ENCODE assay signal across 26 cellular contexts in genomic region chr1:176136891-176137290, GRCh38.
"Had no signal": no experiment of that assay in that cellular context is flagged by ENCODE, and none has a peak within 500 bp of the region (broad histone marks: within the 10 kb centered on the region; RNA-seq: fewer than 3 reads in every experiment).

No MANE protein-coding gene starts in this region.

- DNase-seq: activated CD4-positive, alpha-beta memory T cell treated with anti-CD3 and anti-CD28 coated beads, Interleukin-2, amount 10 ng/mL, durations not matched to agents 7 days and 5 days; activated CD4-positive, alpha-beta T cell treated with anti-CD3 and anti-CD28 coated beads for 36 hours; activated CD4-positive, alpha-beta T cell treated with anti-CD3 and anti-CD28 coated beads, Interleukin-2, amount 50 U/mL, for 1 hour; activated CD8-positive, alpha-beta memory T cell treated with anti-CD3 and anti-CD28 coated beads, Interleukin-2, amount 50 U/mL, for 4 hours; activated gamma-delta T cell treated with Interleukin-2 at 50 U/mL for 16 hours; activated naive CD4-positive, alpha-beta T cell treated with anti-CD3 and anti-CD28 coated beads, Interleukin-2, amount 50 U/mL, for 16 hours; activated naive CD8-positive, alpha-beta T cell treated with anti-CD3 and anti-CD28 coated beads, Interleukin-2, amount 10 ng/mL, durations not matched to agents 7 days and 5 days; activated T-cell treated with anti-CD3 and anti-CD28 coated beads, Interleukin-2, amount 50 U/mL, for 72 hours; adrenal gland; aorta; MM.1S; NCI-H1105; NCI-H1436; NCI-H1694 treated with DMSO at 0.1 percent for 48 hours; NCI-H2081; NCI-H446; NCI-H524; SIG-M5; T-helper 2 cell; T1000; WERI-Rb-1 had no signal

- H3K9ac ChIP-seq: KMS-11 had no signal

- H3K4me2 ChIP-seq: KMS-11 had no signal

- H3K4me3 Mint-ChIP-seq: activated CD4-positive, alpha-beta memory T cell treated with anti-CD3 and anti-CD28 coated beads, Interleukin-2, amount 10 ng/mL, durations not matched to agents 7 days and 5 days; activated CD4-positive, alpha-beta T cell treated with anti-CD3 and anti-CD28 coated beads for 36 hours; activated naive CD8-positive, alpha-beta T cell treated with anti-CD3 and anti-CD28 coated beads, Interleukin-2, amount 10 ng/mL, durations not matched to agents 7 days and 5 days; activated T-cell treated with anti-CD3 and anti-CD28 coated beads, Interleukin-2, amount 50 U/mL, for 72 hours had no signal

- H3K27ac ChIP-seq: adrenal gland, body of pancreas, KMS-11, WERI-Rb-1 had no signal

- H3K9me3 Mint-ChIP-seq: activated CD4-positive, alpha-beta memory T cell treated with anti-CD3 and anti-CD28 coated beads, Interleukin-2, amount 10 ng/mL, durations not matched to agents 7 days and 5 days; activated naive CD8-positive, alpha-beta T cell treated with anti-CD3 and anti-CD28 coated beads, Interleukin-2, amount 10 ng/mL, durations not matched to agents 7 days and 5 days; activated T-cell treated with anti-CD3 and anti-CD28 coated beads, Interleukin-2, amount 50 U/mL, for 72 hours; activated T-helper 2 cell treated with anti-CD3 and anti-CD28 coated beads, Interferon-gamma antibody, Interleukin-2, Interleukin-4, amounts not matched to agents 10 μg/mL and 5 μg/mL and 100 μg/mL, durations not matched to agents 14 hours and 24 hours and 36 hours had no signal

- ATAC-seq: activated CD4-positive, alpha-beta T cell treated with anti-CD3 and anti-CD28 coated beads for 36 hours; activated T-cell treated with anti-CD3 and anti-CD28 coated beads, Interleukin-2, amount 50 U/mL, for 72 hours; body of pancreas; HepG2 had no signal

- H3K27ac Mint-ChIP-seq: activated CD4-positive, alpha-beta memory T cell treated with anti-CD3 and anti-CD28 coated beads, Interleukin-2, amount 10 ng/mL, durations not matched to agents 7 days and 5 days; activated CD4-positive, alpha-beta T cell treated with anti-CD3 and anti-CD28 coated beads for 36 hours; activated naive CD8-positive, alpha-beta T cell treated with anti-CD3 and anti-CD28 coated beads, Interleukin-2, amount 10 ng/mL, durations not matched to agents 7 days and 5 days; activated T-helper 2 cell treated with anti-CD3 and anti-CD28 coated beads, Interferon-gamma antibody, Interleukin-2, Interleukin-4, amounts not matched to agents 10 μg/mL and 5 μg/mL and 100 μg/mL, durations not matched to agents 14 hours and 24 hours and 36 hours had no signal

- H3K36me3 ChIP-seq: adrenal gland had no signal

- FAIRE-seq: bronchial epithelial cell, HepG2 had no signal

- H3K27me3 Mint-ChIP-seq: activated CD4-positive, alpha-beta memory T cell treated with anti-CD3 and anti-CD28 coated beads, Interleukin-2, amount 10 ng/mL, durations not matched to agents 7 days and 5 days; activated CD4-positive, alpha-beta T cell treated with anti-CD3 and anti-CD28 coated beads for 36 hours; activated naive CD8-positive, alpha-beta T cell treated with anti-CD3 and anti-CD28 coated beads, Interleukin-2, amount 10 ng/mL, durations not matched to agents 7 days and 5 days had no signal

- H3K4me1 ChIP-seq: adrenal gland had no signal

- H3K27me3 ChIP-seq: adrenal gland, body of pancreas had no signal

- H3K9me3 ChIP-seq: adrenal gland, body of pancreas had no signal

- H3K4me3 ChIP-seq: adrenal gland, body of pancreas had no signal
